8 cellular contexts compared by ENCODE assay signal in the genomic region with DNA sequence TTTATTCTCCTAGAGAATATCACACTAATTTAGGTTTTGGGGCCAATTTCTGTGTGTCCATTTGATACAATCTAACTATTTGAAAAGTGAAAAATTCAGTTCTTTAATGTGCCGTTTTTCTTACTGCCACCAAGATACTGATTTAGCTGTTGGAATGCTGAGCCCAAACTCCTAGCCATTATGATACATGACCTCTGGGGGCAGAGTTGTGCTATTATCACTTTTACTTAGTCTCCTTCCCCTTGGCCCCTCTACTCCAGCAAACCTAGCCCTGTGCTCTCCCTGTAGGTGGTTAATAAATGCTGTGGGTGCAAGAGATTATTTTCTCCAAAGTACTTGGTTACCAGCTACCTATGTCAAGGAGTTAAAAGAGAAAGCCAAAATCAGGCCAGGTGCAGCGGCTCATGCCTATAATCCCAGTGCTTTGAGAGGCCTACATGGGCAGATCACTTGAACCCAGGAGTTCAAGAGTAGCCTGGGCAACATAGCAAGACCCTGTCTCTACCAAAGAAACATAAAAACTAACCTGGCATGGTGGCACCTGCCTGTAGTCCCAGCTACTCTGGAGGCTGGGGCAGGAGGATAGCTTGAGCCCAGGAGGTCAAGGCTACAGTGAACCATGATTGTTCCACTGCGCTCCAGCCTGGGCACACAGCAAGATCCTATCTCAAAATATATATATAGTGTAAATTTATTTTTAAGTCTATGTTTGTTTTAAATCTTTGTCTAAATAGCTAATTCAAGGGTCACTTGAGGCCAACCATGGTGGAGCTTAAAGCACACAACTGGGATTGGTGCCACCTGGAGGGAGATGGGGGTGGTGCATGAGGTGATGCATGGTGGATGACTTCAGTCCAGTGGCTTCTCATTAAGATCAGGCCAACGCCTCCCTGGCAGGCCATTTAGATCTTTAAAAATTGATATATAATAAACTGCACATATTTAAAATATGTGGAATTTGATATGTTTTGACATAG.
A peak's percentile ranks its signal among the peaks of the same experiment; 100 is the strongest.
DNase-seq lines count a peak whose midpoint lies in the region; ATAC-seq and TF ChIP-seq lines count a peak whose summit lies in the region.

No MANE protein-coding gene starts in this region.

- H3K36me3 ChIP-seq in heart right ventricle: no peaks in the 10 kb centered on the region

- peaks cover 0 to 11% (median 0%) of the 10 kb centered on the region in 11 donors for H3K9me3 ChIP-seq in heart right ventricle

- DNase-seq in NCI-H82 (lab: John Stamatoyannopoulos, UW) (peak; percentile 45), NCI-H82 treated with DMSO at 0.1 percent for 48 hours (lab: John Stamatoyannopoulos, UW; ENCODE audit: unreplicated experiment) (no peak), LoVo (ENCODE audit: low spot score) (peak; percentile 5), activated T-cell treated with anti-CD3 and anti-CD28 coated beads for 24 hours (ENCODE audit: low read depth) (peak; percentile 9), heart right ventricle (peak; percentile 18 to 26), NCI-H1694 treated with DMSO at 0.1 percent for 48 hours (lab: John Stamatoyannopoulos, UW) (no peak)
- peak; percentile 7 to 44 for DNase-seq in stimulated activated CD4-positive, alpha-beta T cell treated with anti-CD3 and anti-CD28 coated beads, Interleukin-4, amount 100 ng/mL, for 48 hours (ENCODE audit: low read depth in 2 of 2)

- no peak overlapping the region for H3K4me3 ChIP-seq in heart right ventricle

- TF ChIP-seq CTCF in heart right ventricle (IDR thresholded peaks at IDR 0.05): peak in 7 of 9 donors; percentile 35 to 51 (median 48)

- H3K27me3 ChIP-seq in heart right ventricle: no peaks in the 10 kb centered on the region

- intact Hi-C loops in heart right ventricle (cut with DNase I): loop anchor here in 4 of 10 donors (2.0 to 10.0 kb wide), 3 partner anchors 139 to 163 kb away; no protein-coding TSS in a partner anchor

- no peak for ATAC-seq in heart right ventricle
- no peak for ATAC-seq in GM21576 (IDR thresholded peaks at IDR 0.05; ENCODE audit: unreplicated experiment)

- no peak overlapping the region for H3K27ac ChIP-seq in heart right ventricle

- no peaks in the 10 kb centered on the region for H3K4me1 ChIP-seq in heart right ventricle

- 83 to 90% methylated on average over 4 of the region's 4 CpGs for WGBS in heart right ventricle, 2 donors

Comparison
In these comparisons a context has a peak if more than half of its experiments do, and no peak if none do; other contexts are left out.
1. DNase-seq: peak in NCI-H82 (single experiment), LoVo (single experiment), activated T-cell treated with anti-CD3 and anti-CD28 coated beads for 24 hours (single experiment), heart right ventricle (2 of 2) and stimulated activated CD4-positive, alpha-beta T cell treated with anti-CD3 and anti-CD28 coated beads, Interleukin-4, amount 100 ng/mL, for 48 hours (2 of 2); none in NCI-H82 treated with DMSO at 0.1 percent for 48 hours (single experiment) and NCI-H1694 treated with DMSO at 0.1 percent for 48 hours (single experiment).